In genomic region chr11:96260526-96260925, GRCh38 we compare ENCODE assay signal across 14 cellular contexts.
DNase-seq lines count a peak whose midpoint lies in the region; ATAC-seq and TF ChIP-seq lines count a peak whose summit lies in the region.
"Had no signal": no experiment of that assay in that cellular context is flagged by ENCODE, and none has a peak within 500 bp of the region (broad histone marks: within the 10 kb centered on the region; RNA-seq: fewer than 3 reads in every experiment).

No MANE protein-coding gene starts in this region.

- peaks cover 59% of the 10 kb centered on the region for H3K4me1 Mint-ChIP-seq in T-helper 1 cell treated with Interleukin-12 subunit alpha and Interleukin-12 subunit beta and Interleukin-4 antibody, amounts not matched to agents 30 μg/mL and 1 μg/mL, for 36 hours (ENCODE audit: low read depth)

- H3F3A ChIP-seq in PC-3 (ENCODE audit: low read length, unreplicated experiment), result peaks cover 15% of the 10 kb centered on the region

- no peak for DNase-seq in T-helper 1 cell
- DNase-seq in PC-3, result peak; percentile 35
- no peak for DNase-seq in esophagus squamous epithelium (lab: John Stamatoyannopoulos, UW)
- no peak for DNase-seq in spleen
- DNase-seq in erythroblast (lab: John Stamatoyannopoulos, UW), result no peak
- no peak for DNase-seq in testis
- no peak for DNase-seq in nucleus accumbens (lab: John Stamatoyannopoulos, UW)
- DNase-seq: 8988T; activated CD4-positive, alpha-beta memory T cell treated with anti-CD3 and anti-CD28 coated beads for 36 hours; central memory CD4-positive, alpha-beta T cell; GF-D8; Karpas-422; NCI-H446 treated with DMSO at 0.1 percent for 48 hours had no signal

- peak overlapping the region; percentile 81 for H3K27ac ChIP-seq in PC-3 (ENCODE audit: low read length)
- peak overlapping the region in 3 of 4 donors; percentile 38 to 73 (median 64) for H3K27ac ChIP-seq in esophagus squamous epithelium
- H3K27ac ChIP-seq in spleen, result peak overlapping the region in 6 of 8 donors; percentile 31 to 95 (median 86)
- H3K27ac ChIP-seq in testis, result no peak overlapping the region

- peak overlapping the region; percentile 27; the same call in 1 of the 2 replicates for H3K9ac ChIP-seq in PC-3 (ENCODE audit: low read length)

- H3K9me2 ChIP-seq in PC-3 (replicated peaks; ENCODE audit: low read length), result no peaks in the 10 kb centered on the region

- H3K9me3 ChIP-seq in PC-3 (ENCODE audit: low read length), result no peaks in the 10 kb centered on the region
- H3K9me3 ChIP-seq in esophagus squamous epithelium, result no peaks in the 10 kb centered on the region
- no peaks in the 10 kb centered on the region for H3K9me3 ChIP-seq in spleen
- H3K9me3 ChIP-seq in testis, result no peaks in the 10 kb centered on the region

- no peak for TF ChIP-seq POLR2A in esophagus squamous epithelium (IDR thresholded peaks at IDR 0.05)
- no peak for TF ChIP-seq POLR2A in spleen (IDR thresholded peaks at IDR 0.05)
- TF ChIP-seq POLR2A in erythroblast (IDR thresholded peaks at IDR 0.05; ENCODE audit: low read length), result no peak
- no peak for TF ChIP-seq POLR2A in testis (IDR thresholded peaks at IDR 0.05)

- no peak overlapping the region for H2AFZ ChIP-seq in PC-3 (ENCODE audit: low read length)

- POLR2A ChIA-PET in PC-3 (lab: Charles Lee; ENCODE audit: unreplicated experiment), result no interaction called here

- WGBS in esophagus squamous epithelium, 2 donors, result 92 to 95% methylated on average over 2 of the region's 2 CpGs
- whole genome bisulfite sequencing in spleen, 5 donors, result 90 to 99% (median 97%) methylated on average over 2 of the region's 2 CpGs
- 94 to 96% methylated on average over 2 of the region's 2 CpGs for WGBS in testis, 2 donors

- BruUV-seq in PC-3 (replicated peaks; lab: Mats Ljungman, UMichigan), result no TSS peak

- H3K4me3 ChIP-seq in PC-3 (ENCODE audit: low read length), result no peak overlapping the region
- no peak overlapping the region for H3K4me3 ChIP-seq in esophagus squamous epithelium
- H3K4me3 ChIP-seq in spleen, result no peak overlapping the region
- H3K4me3 ChIP-seq in testis, result no peak overlapping the region

- H3K4me1 ChIP-seq in PC-3 (ENCODE audit: insufficient read depth, low read length), result peaks cover 60% of the 10 kb centered on the region
- H3K4me1 ChIP-seq in esophagus squamous epithelium, result peaks cover 12 to 80% (median 38%) of the 10 kb centered on the region in 3 donors
- H3K4me1 ChIP-seq in spleen, result peaks cover 52 to 93% (median 82%) of the 10 kb centered on the region in 6 donors
- peaks cover 32% of the 10 kb centered on the region for H3K4me1 ChIP-seq in testis

- H3K36me3 ChIP-seq in PC-3 (ENCODE audit: low read depth, low read length), result no peaks in the 10 kb centered on the region
- H3K36me3 ChIP-seq in esophagus squamous epithelium, result no peaks in the 10 kb centered on the region
- H3K36me3 ChIP-seq in spleen, result no peaks in the 10 kb centered on the region
- no peaks in the 10 kb centered on the region for H3K36me3 ChIP-seq in testis (ENCODE audit: low read depth, missing control alignments)

- peak overlapping the region; percentile 8 for H3K4me3 Mint-ChIP-seq in T-helper 1 cell treated with Interleukin-12 subunit alpha and Interleukin-12 subunit beta and Interleukin-4 antibody, amounts not matched to agents 30 μg/mL and 1 μg/mL, for 36 hours
- H3K4me3 Mint-ChIP-seq: activated CD4-positive, alpha-beta memory T cell treated with anti-CD3 and anti-CD28 coated beads for 36 hours had no signal

- H3K27me3 ChIP-seq in PC-3 (ENCODE audit: low read length), result no peaks in the 10 kb centered on the region
- H3K27me3 ChIP-seq in esophagus squamous epithelium, result no peaks in the 10 kb centered on the region
- H3K27me3 ChIP-seq in spleen (replicated peaks in 1 of 7), result no peaks in the 10 kb centered on the region
- H3K27me3 ChIP-seq in testis, result no peaks in the 10 kb centered on the region

- no peaks in the 10 kb centered on the region for H3K27me3 Mint-ChIP-seq in T-helper 1 cell treated with Interleukin-12 subunit alpha and Interleukin-12 subunit beta and Interleukin-4 antibody, amounts not matched to agents 30 μg/mL and 1 μg/mL, for 36 hours (ENCODE audit: low read depth)
- H3K27me3 Mint-ChIP-seq: activated CD4-positive, alpha-beta memory T cell treated with anti-CD3 and anti-CD28 coated beads for 36 hours had no signal

- no peaks in the 10 kb centered on the region for H4K20me1 ChIP-seq in PC-3 (ENCODE audit: low read length)

- no peak for TF ChIP-seq CTCF in PC-3 (conservative IDR thresholded peaks at IDR 0.05; ENCODE audit: low read depth, low read length)
- no peak for TF ChIP-seq CTCF in esophagus squamous epithelium (IDR thresholded peaks at IDR 0.05)
- TF ChIP-seq CTCF in spleen (IDR thresholded peaks at IDR 0.05 in 8 of 11, conservative IDR thresholded peaks at IDR 0.05 in 3 of 11), result no peak
- no peak for TF ChIP-seq CTCF in testis (IDR thresholded peaks at IDR 0.05)

- CTCF ChIA-PET in PC-3 (lab: Charles Lee), result no interaction called here

- H3K4me2 ChIP-seq in PC-3 (ENCODE audit: low read length), result peak overlapping the region; percentile 74

- intact Hi-C loops in PC-3 (cut with micrococcal nuclease), result loop anchor here (5.0 kb wide), 2 partner anchors 48 to 52 kb away; no protein-coding TSS in a partner anchor
- intact Hi-C loops in esophagus squamous epithelium (cut with DNase I), result no loop called here
- intact Hi-C loops in spleen (cut with DNase I; ENCODE audit: low total_unique reads), result no loop called here
- intact Hi-C loops in testis (cut with DNase I; ENCODE audit: low total_unique reads), result no loop called here

- H3K36me3 Mint-ChIP-seq in T-helper 1 cell treated with Interleukin-12 subunit alpha and Interleukin-12 subunit beta and Interleukin-4 antibody, amounts not matched to agents 30 μg/mL and 1 μg/mL, for 36 hours (ENCODE audit: low read depth), result peaks cover 15% of the 10 kb centered on the region

- H3K79me2 ChIP-seq in PC-3 (ENCODE audit: low read length), result 0 out of 2 replicates have a peak, but pooled peaks cover 8% of the 10 kb centered on the region

- H3K27ac Mint-ChIP-seq in T-helper 1 cell treated with Interleukin-12 subunit alpha and Interleukin-12 subunit beta and Interleukin-4 antibody, amounts not matched to agents 30 μg/mL and 1 μg/mL, for 36 hours, result peak overlapping the region; percentile 12

- no peaks in the 10 kb centered on the region for H3K9me3 Mint-ChIP-seq in T-helper 1 cell treated with Interleukin-12 subunit alpha and Interleukin-12 subunit beta and Interleukin-4 antibody, amounts not matched to agents 30 μg/mL and 1 μg/mL, for 36 hours
- H3K9me3 Mint-ChIP-seq: activated CD4-positive, alpha-beta memory T cell treated with anti-CD3 and anti-CD28 coated beads for 36 hours had no signal

- ATAC-seq in PC-3, result peak; percentile 23

Comparison
In these comparisons a context has a peak if more than half of its experiments do, and no peak if none do; other contexts are left out.
1. H3K27ac ChIP-seq: peak in PC-3 (single experiment), esophagus squamous epithelium (3 of 4) and spleen (6 of 8); none in testis (0 of 2).